ENCODE assay signal across 10 cellular contexts in the genomic region with DNA sequence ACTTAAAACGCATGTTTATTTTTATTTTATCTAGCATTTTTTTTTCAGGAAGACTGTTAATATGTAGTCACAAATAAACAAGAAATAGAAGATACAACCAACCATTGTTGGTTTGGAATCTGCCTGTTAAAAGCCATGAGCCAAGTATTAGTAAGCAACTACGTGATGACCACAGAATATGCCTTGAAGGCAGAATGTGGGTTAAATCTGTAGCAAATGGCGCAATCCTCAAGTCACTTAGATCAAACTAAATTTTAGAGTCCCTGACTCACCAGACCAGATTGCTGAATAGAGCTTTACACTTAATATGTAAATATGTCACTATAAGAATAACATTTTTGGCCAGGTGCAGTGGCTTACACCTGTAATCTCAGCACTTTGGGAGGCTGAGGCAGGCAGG.
DNase-seq lines count a peak whose midpoint lies in the region; ATAC-seq and TF ChIP-seq lines count a peak whose summit lies in the region.
"Had no signal": no experiment of that assay in that cellular context is flagged by ENCODE, and none has a peak within 500 bp of the region (broad histone marks: within the 10 kb centered on the region; RNA-seq: fewer than 3 reads in every experiment).

No MANE protein-coding gene starts in this region.

- peaks cover 3% of the 10 kb centered on the region for H3K9me3 Mint-ChIP-seq in activated T-cell treated with anti-CD3 and anti-CD28 coated beads, Interleukin-2, amount 50 U/mL, for 24 hours

- H3K4me3 Mint-ChIP-seq in activated T-cell treated with anti-CD3 and anti-CD28 coated beads, Interleukin-2, amount 50 U/mL, for 24 hours = no peak overlapping the region
- H3K4me3 Mint-ChIP-seq: activated naive CD8-positive, alpha-beta T cell treated with anti-CD3 and anti-CD28 coated beads, Interleukin-2, amount 50 U/mL, for 24 hours; neural progenitor cell had no signal

- no peak overlapping the region for H3K9ac ChIP-seq in fibroblast of lung (ENCODE audit: insufficient read depth, low read length)
- H3K9ac ChIP-seq: neural progenitor cell had no signal

- H3K4me1 Mint-ChIP-seq in activated T-cell treated with anti-CD3 and anti-CD28 coated beads, Interleukin-2, amount 50 U/mL, for 24 hours (ENCODE audit: low read depth) = no peaks in the 10 kb centered on the region
- H3K4me1 Mint-ChIP-seq: activated naive CD8-positive, alpha-beta T cell treated with anti-CD3 and anti-CD28 coated beads, Interleukin-2, amount 50 U/mL, for 24 hours had no signal

- H3K27ac Mint-ChIP-seq in activated T-cell treated with anti-CD3 and anti-CD28 coated beads, Interleukin-2, amount 50 U/mL, for 24 hours = no peak overlapping the region
- H3K27ac Mint-ChIP-seq: activated naive CD8-positive, alpha-beta T cell treated with anti-CD3 and anti-CD28 coated beads, Interleukin-2, amount 50 U/mL, for 24 hours; neural progenitor cell had no signal

- H2AFZ ChIP-seq in fibroblast of lung (ENCODE audit: low read length) = no peak overlapping the region
- H2AFZ ChIP-seq: neural progenitor cell had no signal

- H3K27ac ChIP-seq in SJCRH30 (no peak overlapping the region), fibroblast of lung (ENCODE audit: insufficient read depth, low read length) (no peak overlapping the region), heart right ventricle (no peak overlapping the region)
- H3K27ac ChIP-seq: neural progenitor cell had no signal

- DNase-seq in A172 (ENCODE audit: low spot score) (peak; percentile 90), HFF-Myc (ENCODE audit: extremely low read depth, low read depth) (peak; percentile 90), SJCRH30 (peak; percentile 13 to 56), fibroblast of lung (ENCODE audit: low read depth in 2 of 2) (peak; percentile 95), superior temporal gyrus (ENCODE audit: extremely low spot score) (no peak), heart right ventricle (no peak), NCI-H510A treated with DMSO at 0.1 percent for 48 hours (lab: John Stamatoyannopoulos, UW) (no peak)
- no peak for DNase-seq in activated T-cell treated with anti-CD3 and anti-CD28 coated beads, Interleukin-2, amount 50 U/mL, for 24 hours
- DNase-seq: activated naive CD8-positive, alpha-beta T cell treated with anti-CD3 and anti-CD28 coated beads, Interleukin-2, amount 50 U/mL, for 24 hours had no signal

- ATAC-seq in heart right ventricle = no peak
- ATAC-seq: activated naive CD8-positive, alpha-beta T cell treated with anti-CD3 and anti-CD28 coated beads, Interleukin-2, amount 50 U/mL, for 24 hours had no signal

- H3K36me3 Mint-ChIP-seq in activated T-cell treated with anti-CD3 and anti-CD28 coated beads, Interleukin-2, amount 50 U/mL, for 24 hours (ENCODE audit: low read depth) = no peaks in the 10 kb centered on the region

- no peaks in the 10 kb centered on the region for H3K27me3 ChIP-seq in SJCRH30
- no peaks in the 10 kb centered on the region for H3K27me3 ChIP-seq in fibroblast of lung (ENCODE audit: control insufficient read depth, insufficient read depth, low read length)
- H3K27me3 ChIP-seq in heart right ventricle = no peaks in the 10 kb centered on the region
- H3K27me3 ChIP-seq: neural progenitor cell had no signal

- H3K4me1 ChIP-seq in SJCRH30 (peaks cover 9% of the 10 kb centered on the region), fibroblast of lung (ENCODE audit: control insufficient read depth, extremely low read depth, insufficient read depth, low read length) (peaks cover 7% of the 10 kb centered on the region), heart right ventricle (no peaks in the 10 kb centered on the region)
- H3K4me1 ChIP-seq: neural progenitor cell had no signal

- no peaks in the 10 kb centered on the region for H3K79me2 ChIP-seq in fibroblast of lung (ENCODE audit: control insufficient read depth, insufficient read depth, low read length)

- TF ChIP-seq CTCF in HFF-Myc (IDR thresholded peaks at IDR 0.05; ENCODE audit: low read depth, low read length, missing control alignments) = no peak
- TF ChIP-seq CTCF in fibroblast of lung (conservative IDR thresholded peaks at IDR 0.05 in 1 of 2, IDR thresholded peaks at IDR 0.05 in 1 of 2; ENCODE audit: low read depth in 1 of 2, low read length in 2 of 2) = no peak
- TF ChIP-seq CTCF in heart right ventricle (IDR thresholded peaks at IDR 0.05) = no peak

- intact Hi-C loops in heart right ventricle (cut with DNase I) = no loop called here

- peaks cover 12% of the 10 kb centered on the region for H3K27me3 Mint-ChIP-seq in activated T-cell treated with anti-CD3 and anti-CD28 coated beads, Interleukin-2, amount 50 U/mL, for 24 hours
- H3K27me3 Mint-ChIP-seq: activated naive CD8-positive, alpha-beta T cell treated with anti-CD3 and anti-CD28 coated beads, Interleukin-2, amount 50 U/mL, for 24 hours had no signal

- no peaks in the 10 kb centered on the region for H4K20me1 ChIP-seq in fibroblast of lung (ENCODE audit: control insufficient read depth, extremely low read depth, insufficient read depth, low read length)

- H3K4me3 ChIP-seq in HFF-Myc (replicated peaks; ENCODE audit: low read depth, low read length) (no peak overlapping the region), SJCRH30 (no peak overlapping the region), fibroblast of lung (replicated peaks in 1 of 4; ENCODE audit: control extremely low read depth in 1 of 4, insufficient read depth in 1 of 4, low read depth in 3 of 4, low read length in 4 of 4) (no peak overlapping the region), heart right ventricle (no peak overlapping the region)
- H3K4me3 ChIP-seq: neural progenitor cell had no signal

- WGBS in heart right ventricle, 2 donors = 92 to 95% methylated on average over 3 of the region's 3 CpGs

- H3K36me3 ChIP-seq in SJCRH30 = no peaks in the 10 kb centered on the region
- H3K36me3 ChIP-seq in fibroblast of lung (ENCODE audit: control insufficient read depth, insufficient read depth, low read length) = no peaks in the 10 kb centered on the region
- H3K36me3 ChIP-seq in heart right ventricle = no peaks in the 10 kb centered on the region
- H3K36me3 ChIP-seq: neural progenitor cell had no signal

- H3K9me3 ChIP-seq in SJCRH30 (replicated peaks) (0 out of 2 replicates have a peak, but pooled peaks cover 3% of the 10 kb centered on the region), fibroblast of lung (ENCODE audit: control insufficient read depth, insufficient read depth, low read depth, low read length) (no peaks in the 10 kb centered on the region), heart right ventricle (peaks cover 0 to 6% (median 0%) of the 10 kb centered on the region in 11 donors)

- no peak overlapping the region for H3K4me2 ChIP-seq in fibroblast of lung (ENCODE audit: extremely low read depth, insufficient read depth, low read length)
- H3K4me2 ChIP-seq: neural progenitor cell had no signal

Comparison
In these comparisons a context has a peak if more than half of its experiments do, and no peak if none do; other contexts are left out.
1. DNase-seq: peak in A172 (single experiment), HFF-Myc (single experiment), SJCRH30 (2 of 2) and fibroblast of lung (2 of 2); none in superior temporal gyrus (single experiment), heart right ventricle (0 of 2), activated T-cell treated with anti-CD3 and anti-CD28 coated beads, Interleukin-2, amount 50 U/mL, for 24 hours (single experiment) and NCI-H510A treated with DMSO at 0.1 percent for 48 hours (single experiment).